ENCODE assay signal across 8 cellular contexts in the genomic region with DNA sequence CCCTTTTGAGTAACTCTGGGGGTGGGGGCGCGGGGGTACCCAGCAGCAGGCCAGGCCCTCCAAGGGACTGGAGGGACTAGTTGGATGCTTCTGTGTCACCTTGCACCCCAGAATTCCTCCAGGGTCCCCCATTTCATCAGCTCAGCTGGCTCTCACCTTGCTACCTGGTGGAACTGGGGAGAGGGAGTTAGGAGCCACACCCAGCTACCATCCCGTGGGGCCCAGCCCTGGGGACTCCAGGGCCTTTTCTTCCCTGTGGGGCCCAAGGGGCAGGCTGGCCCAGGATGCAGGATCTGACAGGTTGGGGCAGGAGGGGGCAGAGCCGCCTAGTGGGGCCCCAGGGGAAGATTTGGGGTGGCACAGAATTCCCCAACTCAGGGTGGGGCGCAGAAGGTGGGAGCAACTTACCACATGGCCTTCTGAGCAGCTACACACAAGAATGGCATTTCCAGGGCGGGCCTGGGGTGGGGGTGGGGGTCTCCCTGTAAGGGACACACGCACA. TPM values are rescaled to one million over a fixed set of nuclear protein-coding genes. Genes with fewer than 3 reads are reported as not detected.
A peak's percentile ranks its signal among the peaks of the same experiment; 100 is the strongest.
DNase-seq lines count a peak whose midpoint lies in the region; ATAC-seq, FAIRE-seq and TF ChIP-seq lines count a peak whose summit lies in the region.

No MANE protein-coding gene starts in this region.

- intact Hi-C loops in A673 (cut with micrococcal nuclease; ENCODE audit: unreplicated experiment) = loop anchor here (10.0 kb wide), 1 partner anchor 679 kb away; no protein-coding TSS in a partner anchor
- intact Hi-C loops in dendritic cell treated with granulocyte-macrophage colony-stimulating factor and Interleukin-4, amounts not matched to agents 40 ng/mL and 50 ng/mL, for 4 days (cut with micrococcal nuclease) = no loop called here

- H3K27me3 ChIP-seq in A673 (replicated peaks; ENCODE audit: insufficient read depth, low read depth, low read length, poor library complexity) = no peaks in the 10 kb centered on the region

- no peak for TF ChIP-seq POLR2A in GM12892 (IDR thresholded peaks at IDR 0.05; ENCODE audit: low read depth, low read length)

- peaks cover 51% of the 10 kb centered on the region for H3K4me1 ChIP-seq in A673 (ENCODE audit: insufficient read depth, low read length, poor library complexity, severe bottlenecking)

- H3K27ac Mint-ChIP-seq in IgD-negative memory B cell (peak overlapping the region; percentile 81 to 100 (median 99)), nephron progenitor cell (peak overlapping the region; percentile 93)
- H3K27ac Mint-ChIP-seq in dendritic cell treated with granulocyte-macrophage colony-stimulating factor and Interleukin-4, amounts not matched to agents 40 ng/mL and 50 ng/mL, for 4 days = peak overlapping the region; percentile 100

- FAIRE-seq in GM12892 (lab: Jason Lieb, UNC) = no peak

- H3K4me3 Mint-ChIP-seq in IgD-negative memory B cell (peak overlapping the region in 3 of 4 donors; percentile 73 to 91 (median 84)), nephron progenitor cell (peak overlapping the region; percentile 89)
- no peak overlapping the region for H3K4me3 Mint-ChIP-seq in dendritic cell treated with granulocyte-macrophage colony-stimulating factor and Interleukin-4, amounts not matched to agents 40 ng/mL and 50 ng/mL, for 4 days

- H3K36me3 Mint-ChIP-seq in IgD-negative memory B cell (no peaks in the 10 kb centered on the region), nephron progenitor cell (ENCODE audit: low read depth) (no peaks in the 10 kb centered on the region)
- peaks cover 40% of the 10 kb centered on the region for H3K36me3 Mint-ChIP-seq in dendritic cell treated with granulocyte-macrophage colony-stimulating factor and Interleukin-4, amounts not matched to agents 40 ng/mL and 50 ng/mL, for 4 days (ENCODE audit: low read depth)

- no TSS peak for BruUV-seq in A673 (replicated peaks; lab: Mats Ljungman, UMichigan)

- H3K27me3 Mint-ChIP-seq in IgD-negative memory B cell (peaks cover 7% of the 10 kb centered on the region), nephron progenitor cell (ENCODE audit: low read depth, poor library complexity) (peaks cover 3% of the 10 kb centered on the region)
- no peaks in the 10 kb centered on the region for H3K27me3 Mint-ChIP-seq in dendritic cell treated with granulocyte-macrophage colony-stimulating factor and Interleukin-4, amounts not matched to agents 40 ng/mL and 50 ng/mL, for 4 days

- no peak for DNase-seq in A673 (ENCODE audit: low spot score)
- DNase-seq in nephron progenitor cell = no peak
- DNase-seq in COLO668 (lab: John Stamatoyannopoulos, UW; ENCODE audit: unreplicated experiment) = no peak
- DNase-seq in GM12892 (ENCODE audit: insufficient read length) = no peak
- DNase-seq in D341Med (ENCODE audit: low spot score) = no peak

- TF ChIP-seq CTCF in A673 (conservative IDR thresholded peaks at IDR 0.05; ENCODE audit: low read depth, low read length) (no peak), nephron progenitor cell (IDR thresholded peaks at IDR 0.05) (no peak)

- no peak overlapping the region for H3K4me3 ChIP-seq in A673 (ENCODE audit: low read depth, low read length, poor library complexity, severe bottlenecking)

- H3K9me3 Mint-ChIP-seq in IgD-negative memory B cell (peaks cover 0 to 3% (median 0%) of the 10 kb centered on the region in 3 donors), nephron progenitor cell (no peaks in the 10 kb centered on the region)
- no peaks in the 10 kb centered on the region for H3K9me3 Mint-ChIP-seq in dendritic cell treated with granulocyte-macrophage colony-stimulating factor and Interleukin-4, amounts not matched to agents 40 ng/mL and 50 ng/mL, for 4 days

- H3K36me3 ChIP-seq in A673 (ENCODE audit: insufficient read depth, low read length, poor library complexity, severe bottlenecking) = no peaks in the 10 kb centered on the region

- H3K9me3 ChIP-seq in A673 (ENCODE audit: low read depth, low read length, poor library complexity, severe bottlenecking) = no peaks in the 10 kb centered on the region

- ATAC-seq in GM18502 (IDR thresholded peaks at IDR 0.05; ENCODE audit: poor library complexity, unreplicated experiment) = no peak

- H3K4me1 Mint-ChIP-seq in IgD-negative memory B cell (peaks cover 23 to 40% (median 29%) of the 10 kb centered on the region in 3 donors), nephron progenitor cell (peaks cover 66% of the 10 kb centered on the region)
- peaks cover 55% of the 10 kb centered on the region for H3K4me1 Mint-ChIP-seq in dendritic cell treated with granulocyte-macrophage colony-stimulating factor and Interleukin-4, amounts not matched to agents 40 ng/mL and 50 ng/mL, for 4 days (ENCODE audit: low read depth)

- H3K27ac ChIP-seq in A673 (ENCODE audit: low read depth, low read length, poor library complexity, severe bottlenecking) = peak overlapping the region; percentile 95

- POLR2A ChIA-PET in A673 (lab: Charles Lee; ENCODE audit: low non-redundant PET) = interaction anchor here (0.6 kb wide), 1 partner anchor 238 kb away, joined by 7 read pairs; no protein-coding TSS in a partner anchor

- CTCF ChIA-PET in A673 (lab: Charles Lee) = interaction anchor here (0.6 to 0.8 kb wide), 2 partner anchors 14 to 227 kb away, joined by 5 read pairs; no protein-coding TSS in a partner anchor

RNA-seq across cellular contexts. Expression of gene NANOS3, which starts 32.8 kb away (rescaled TPM):
- total RNA-seq in A673 (2021) = 4.9 and 7.1 TPM in 2 replicates
- not detected for polyA plus RNA-seq in IgD-negative memory B cell
- 1.2 TPM for polyA plus RNA-seq in GM12892 (2012; ENCODE audit: missing spikeins)

RNA-seq across cellular contexts. Expression of gene ZSWIM4, which starts 48.9 kb away (rescaled TPM):
- 9.8 and 13.7 TPM in 2 replicates for total RNA-seq in A673 (2021)
- 1.2 TPM for polyA plus RNA-seq in IgD-negative memory B cell
- 1.8 TPM for polyA plus RNA-seq in GM12892 (2012; ENCODE audit: missing spikeins)
